Comparison of ENCODE assay signal across 18 cellular contexts in genomic region chr6:34928220-34928619, GRCh38.
"Had no signal": no experiment of that assay in that cellular context is flagged by ENCODE, and none has a peak within 500 bp of the region (broad histone marks: within the 10 kb centered on the region; RNA-seq: fewer than 3 reads in every experiment).

No MANE protein-coding gene starts in this region.

- H3K27me3 Mint-ChIP-seq: brain; dendritic cell treated with granulocyte-macrophage colony-stimulating factor and Interleukin-4, amounts not matched to agents 40 ng/mL and 50 ng/mL, for 4 days; natural killer cell treated with Interleukin-12 subunit alpha and Interleukin-12 subunit beta and Interleukin-15 and Interleukin-18, amount 100 ng/mL, for 72 hours; type B pancreatic cell had no signal

- DNase-seq: activated CD4-positive, alpha-beta T cell treated with anti-CD3 and anti-CD28 coated beads, Interleukin-2, amount 50 U/mL, for 4 hours; activated effector memory CD4-positive, alpha-beta T cell treated with anti-CD3 and anti-CD28 coated beads, Interleukin-2, amount 50 U/mL, for 16 hours; activated T-cell treated with anti-CD3 and anti-CD28 coated beads, Interleukin-2, amount 50 U/mL, for 1 hour; amniotic stem cell; cerebellar nuclear complex; endodermal cell; left cardiac atrium; mammary epithelial cell; psoas muscle; right lobe of liver; substantia nigra had no signal

- H3K27me3 ChIP-seq: right lobe of liver had no signal

- H3K36me3 ChIP-seq: right lobe of liver had no signal

- H3K9me3 ChIP-seq: psoas muscle, right lobe of liver had no signal

- H3K36me3 Mint-ChIP-seq: activated naive CD4-positive, alpha-beta T cell treated with anti-CD3 and anti-CD28 coated beads, Interleukin-2, amount 50 U/mL, for 72 hours; natural killer cell treated with Interleukin-12 subunit alpha and Interleukin-12 subunit beta and Interleukin-15 and Interleukin-18, amount 100 ng/mL, for 72 hours; stimulated activated effector memory CD8-positive, alpha-beta T cell treated with anti-CD3 and anti-CD28 coated beads, Interleukin-12 subunit alpha, Interleukin-12 subunit beta, amount 100 ng/mL, for 72 hours had no signal

- H3K4me1 ChIP-seq: psoas muscle, right lobe of liver had no signal

- ATAC-seq: activated CD4-positive, CD25-positive, alpha-beta regulatory T cell treated with anti-CD3 and anti-CD28 coated beads, Interleukin-2, amount 50 U/mL, for 24 hours; activated naive CD4-positive, alpha-beta T cell treated with anti-CD3 and anti-CD28 coated beads, Interleukin-2, amount 50 U/mL, for 72 hours; left cardiac atrium; natural killer cell treated with Interleukin-12 subunit alpha and Interleukin-12 subunit beta and Interleukin-15 and Interleukin-18, amount 100 ng/mL, for 72 hours; psoas muscle; right lobe of liver; stimulated activated effector memory CD8-positive, alpha-beta T cell treated with anti-CD3 and anti-CD28 coated beads, Interleukin-12 subunit alpha, Interleukin-12 subunit beta, amount 100 ng/mL, for 72 hours had no signal

- H3K4me3 ChIP-seq: psoas muscle, right lobe of liver had no signal

- H3K4me3 Mint-ChIP-seq: brain; dendritic cell treated with granulocyte-macrophage colony-stimulating factor and Interleukin-4, amounts not matched to agents 40 ng/mL and 50 ng/mL, for 4 days; endodermal cell; natural killer cell treated with Interleukin-12 subunit alpha and Interleukin-12 subunit beta and Interleukin-15 and Interleukin-18, amount 100 ng/mL, for 72 hours; stimulated activated effector memory CD8-positive, alpha-beta T cell treated with anti-CD3 and anti-CD28 coated beads, Interleukin-12 subunit alpha, Interleukin-12 subunit beta, amount 100 ng/mL, for 72 hours; type B pancreatic cell had no signal

- H3K27ac Mint-ChIP-seq: brain; endodermal cell; natural killer cell treated with Interleukin-12 subunit alpha and Interleukin-12 subunit beta and Interleukin-15 and Interleukin-18, amount 100 ng/mL, for 72 hours; type B pancreatic cell had no signal

- H3K9me3 Mint-ChIP-seq: activated naive CD4-positive, alpha-beta T cell treated with anti-CD3 and anti-CD28 coated beads, Interleukin-2, amount 50 U/mL, for 72 hours; brain; dendritic cell treated with granulocyte-macrophage colony-stimulating factor and Interleukin-4, amounts not matched to agents 40 ng/mL and 50 ng/mL, for 4 days; endodermal cell; natural killer cell treated with Interleukin-12 subunit alpha and Interleukin-12 subunit beta and Interleukin-15 and Interleukin-18, amount 100 ng/mL, for 72 hours; stimulated activated effector memory CD8-positive, alpha-beta T cell treated with anti-CD3 and anti-CD28 coated beads, Interleukin-12 subunit alpha, Interleukin-12 subunit beta, amount 100 ng/mL, for 72 hours; type B pancreatic cell had no signal

- H3K27ac ChIP-seq: psoas muscle, right lobe of liver had no signal
